Comparison of ENCODE assay signal across 1 cellular context in the genomic region with DNA sequence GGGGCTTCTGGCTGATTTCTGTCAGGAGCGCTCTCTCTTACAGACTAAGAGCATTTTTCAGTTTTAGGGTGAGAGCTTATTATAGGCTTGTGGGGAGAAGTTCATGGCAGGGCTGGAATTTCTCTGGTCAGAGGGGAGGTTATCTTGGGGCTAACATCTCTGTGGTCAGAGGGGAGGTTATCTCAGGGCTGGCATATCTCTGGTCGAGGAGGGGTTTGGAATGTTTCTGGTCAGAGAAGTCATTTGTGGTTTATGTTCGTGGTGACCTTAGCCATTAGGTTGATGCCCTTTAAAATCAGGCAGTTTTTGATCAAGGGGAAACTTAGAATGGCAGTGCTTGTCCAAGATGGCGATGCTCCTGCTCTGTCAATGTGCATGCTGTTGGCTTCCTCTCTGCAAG.
TF ChIP-seq lines count a peak whose summit lies in the region.

No MANE protein-coding gene starts in this region.

TF ChIP-seq in H1, 55 proteins besides CTCF, POLR2A, EP300 and RAD21:
- TF ChIP-seq, protein P1, sequence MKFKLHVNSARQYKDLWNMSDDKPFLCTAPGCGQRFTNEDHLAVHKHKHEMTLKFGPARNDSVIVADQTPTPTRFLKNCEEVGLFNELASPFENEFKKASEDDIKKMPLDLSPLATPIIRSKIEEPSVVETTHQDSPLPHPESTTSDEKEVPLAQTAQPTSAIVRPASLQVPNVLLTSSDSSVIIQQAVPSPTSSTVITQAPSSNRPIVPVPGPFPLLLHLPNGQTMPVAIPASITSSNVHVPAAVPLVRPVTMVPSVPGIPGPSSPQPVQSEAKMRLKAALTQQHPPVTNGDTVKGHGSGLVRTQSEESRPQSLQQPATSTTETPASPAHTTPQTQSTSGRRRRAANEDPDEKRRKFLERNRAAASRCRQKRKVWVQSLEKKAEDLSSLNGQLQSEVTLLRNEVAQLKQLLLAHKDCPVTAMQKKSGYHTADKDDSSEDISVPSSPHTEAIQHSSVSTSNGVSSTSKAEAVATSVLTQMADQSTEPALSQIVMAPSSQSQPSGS (IDR thresholded peaks at IDR 0.05; ENCODE audit: low read length) = no peak
- no peak for TF ChIP-seq SIRT6 (IDR thresholded peaks at IDR 0.05; ENCODE audit: low read length)
- TF ChIP-seq E2F6 (IDR thresholded peaks at IDR 0.05) = no peak
- TF ChIP-seq SIX5 (IDR thresholded peaks at IDR 0.05; ENCODE audit: low read depth, low read length) = no peak
- no peak for TF ChIP-seq KDM5A (IDR thresholded peaks at IDR 0.05; ENCODE audit: low read length)
- TF ChIP-seq ASH2L (IDR thresholded peaks at IDR 0.05; ENCODE audit: low read length) = no peak
- no peak for TF ChIP-seq CEBPB (IDR thresholded peaks at IDR 0.05; ENCODE audit: low read depth, low read length)
- TF ChIP-seq YY1 (IDR thresholded peaks at IDR 0.05; ENCODE audit: low read depth, low read length) = no peak
- TF ChIP-seq, protein P2, sequence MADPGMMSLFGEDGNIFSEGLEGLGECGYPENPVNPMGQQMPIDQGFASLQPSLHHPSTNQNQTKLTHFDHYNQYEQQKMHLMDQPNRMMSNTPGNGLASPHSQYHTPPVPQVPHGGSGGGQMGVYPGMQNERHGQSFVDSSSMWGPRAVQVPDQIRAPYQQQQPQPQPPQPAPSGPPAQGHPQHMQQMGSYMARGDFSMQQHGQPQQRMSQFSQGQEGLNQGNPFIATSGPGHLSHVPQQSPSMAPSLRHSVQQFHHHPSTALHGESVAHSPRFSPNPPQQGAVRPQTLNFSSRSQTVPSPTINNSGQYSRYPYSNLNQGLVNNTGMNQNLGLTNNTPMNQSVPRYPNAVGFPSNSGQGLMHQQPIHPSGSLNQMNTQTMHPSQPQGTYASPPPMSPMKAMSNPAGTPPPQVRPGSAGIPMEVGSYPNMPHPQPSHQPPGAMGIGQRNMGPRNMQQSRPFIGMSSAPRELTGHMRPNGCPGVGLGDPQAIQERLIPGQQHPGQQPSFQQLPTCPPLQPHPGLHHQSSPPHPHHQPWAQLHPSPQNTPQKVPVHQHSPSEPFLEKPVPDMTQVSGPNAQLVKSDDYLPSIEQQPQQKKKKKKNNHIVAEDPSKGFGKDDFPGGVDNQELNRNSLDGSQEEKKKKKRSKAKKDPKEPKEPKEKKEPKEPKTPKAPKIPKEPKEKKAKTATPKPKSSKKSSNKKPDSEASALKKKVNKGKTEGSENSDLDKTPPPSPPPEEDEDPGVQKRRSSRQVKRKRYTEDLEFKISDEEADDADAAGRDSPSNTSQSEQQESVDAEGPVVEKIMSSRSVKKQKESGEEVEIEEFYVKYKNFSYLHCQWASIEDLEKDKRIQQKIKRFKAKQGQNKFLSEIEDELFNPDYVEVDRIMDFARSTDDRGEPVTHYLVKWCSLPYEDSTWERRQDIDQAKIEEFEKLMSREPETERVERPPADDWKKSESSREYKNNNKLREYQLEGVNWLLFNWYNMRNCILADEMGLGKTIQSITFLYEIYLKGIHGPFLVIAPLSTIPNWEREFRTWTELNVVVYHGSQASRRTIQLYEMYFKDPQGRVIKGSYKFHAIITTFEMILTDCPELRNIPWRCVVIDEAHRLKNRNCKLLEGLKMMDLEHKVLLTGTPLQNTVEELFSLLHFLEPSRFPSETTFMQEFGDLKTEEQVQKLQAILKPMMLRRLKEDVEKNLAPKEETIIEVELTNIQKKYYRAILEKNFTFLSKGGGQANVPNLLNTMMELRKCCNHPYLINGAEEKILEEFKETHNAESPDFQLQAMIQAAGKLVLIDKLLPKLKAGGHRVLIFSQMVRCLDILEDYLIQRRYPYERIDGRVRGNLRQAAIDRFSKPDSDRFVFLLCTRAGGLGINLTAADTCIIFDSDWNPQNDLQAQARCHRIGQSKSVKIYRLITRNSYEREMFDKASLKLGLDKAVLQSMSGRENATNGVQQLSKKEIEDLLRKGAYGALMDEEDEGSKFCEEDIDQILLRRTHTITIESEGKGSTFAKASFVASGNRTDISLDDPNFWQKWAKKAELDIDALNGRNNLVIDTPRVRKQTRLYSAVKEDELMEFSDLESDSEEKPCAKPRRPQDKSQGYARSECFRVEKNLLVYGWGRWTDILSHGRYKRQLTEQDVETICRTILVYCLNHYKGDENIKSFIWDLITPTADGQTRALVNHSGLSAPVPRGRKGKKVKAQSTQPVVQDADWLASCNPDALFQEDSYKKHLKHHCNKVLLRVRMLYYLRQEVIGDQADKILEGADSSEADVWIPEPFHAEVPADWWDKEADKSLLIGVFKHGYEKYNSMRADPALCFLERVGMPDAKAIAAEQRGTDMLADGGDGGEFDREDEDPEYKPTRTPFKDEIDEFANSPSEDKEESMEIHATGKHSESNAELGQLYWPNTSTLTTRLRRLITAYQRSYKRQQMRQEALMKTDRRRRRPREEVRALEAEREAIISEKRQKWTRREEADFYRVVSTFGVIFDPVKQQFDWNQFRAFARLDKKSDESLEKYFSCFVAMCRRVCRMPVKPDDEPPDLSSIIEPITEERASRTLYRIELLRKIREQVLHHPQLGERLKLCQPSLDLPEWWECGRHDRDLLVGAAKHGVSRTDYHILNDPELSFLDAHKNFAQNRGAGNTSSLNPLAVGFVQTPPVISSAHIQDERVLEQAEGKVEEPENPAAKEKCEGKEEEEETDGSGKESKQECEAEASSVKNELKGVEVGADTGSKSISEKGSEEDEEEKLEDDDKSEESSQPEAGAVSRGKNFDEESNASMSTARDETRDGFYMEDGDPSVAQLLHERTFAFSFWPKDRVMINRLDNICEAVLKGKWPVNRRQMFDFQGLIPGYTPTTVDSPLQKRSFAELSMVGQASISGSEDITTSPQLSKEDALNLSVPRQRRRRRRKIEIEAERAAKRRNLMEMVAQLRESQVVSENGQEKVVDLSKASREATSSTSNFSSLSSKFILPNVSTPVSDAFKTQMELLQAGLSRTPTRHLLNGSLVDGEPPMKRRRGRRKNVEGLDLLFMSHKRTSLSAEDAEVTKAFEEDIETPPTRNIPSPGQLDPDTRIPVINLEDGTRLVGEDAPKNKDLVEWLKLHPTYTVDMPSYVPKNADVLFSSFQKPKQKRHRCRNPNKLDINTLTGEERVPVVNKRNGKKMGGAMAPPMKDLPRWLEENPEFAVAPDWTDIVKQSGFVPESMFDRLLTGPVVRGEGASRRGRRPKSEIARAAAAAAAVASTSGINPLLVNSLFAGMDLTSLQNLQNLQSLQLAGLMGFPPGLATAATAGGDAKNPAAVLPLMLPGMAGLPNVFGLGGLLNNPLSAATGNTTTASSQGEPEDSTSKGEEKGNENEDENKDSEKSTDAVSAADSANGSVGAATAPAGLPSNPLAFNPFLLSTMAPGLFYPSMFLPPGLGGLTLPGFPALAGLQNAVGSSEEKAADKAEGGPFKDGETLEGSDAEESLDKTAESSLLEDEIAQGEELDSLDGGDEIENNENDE (IDR thresholded peaks at IDR 0.05; ENCODE audit: insufficient replicate concordance, low read length) = no peak
- no peak for TF ChIP-seq KDM4A (IDR thresholded peaks at IDR 0.05; ENCODE audit: low read depth, low read length, severe bottlenecking)
- no peak for TF ChIP-seq PHF8 (conservative IDR thresholded peaks at IDR 0.05; ENCODE audit: low read depth, low read length)
- TF ChIP-seq ATF3 (IDR thresholded peaks at IDR 0.05; ENCODE audit: insufficient read depth, low read depth, low read length) = no peak
- no peak for TF ChIP-seq ZNF274 (IDR thresholded peaks at IDR 0.05; ENCODE audit: borderline replicate concordance, extremely low read depth, low read length)
- TF ChIP-seq TCF12 (IDR thresholded peaks at IDR 0.05; ENCODE audit: low read depth, low read length) = no peak
- no peak for TF ChIP-seq JUND (IDR thresholded peaks at IDR 0.05; ENCODE audit: low read length)
